8 cellular contexts compared by ENCODE assay signal in genomic region chr17:19447085-19447583, GRCh38.
A peak's percentile ranks its signal among the peaks of the same experiment; 100 is the strongest.
DNase-seq lines count a peak whose midpoint lies in the region; ATAC-seq lines count a peak whose summit lies in the region.

No MANE protein-coding gene starts in this region.

- peaks cover 21 to 55% of the 10 kb centered on the region in 2 donors for H3K27me3 Mint-ChIP-seq in effector memory CD8-positive, alpha-beta T cell
- H3K27me3 Mint-ChIP-seq in memory B cell: peaks cover 6% of the 10 kb centered on the region

- no peak overlapping the region for H3K4me3 Mint-ChIP-seq in effector memory CD8-positive, alpha-beta T cell
- H3K4me3 Mint-ChIP-seq in memory B cell: no peak overlapping the region

- peaks cover 4% of the 10 kb centered on the region in 2 donors for H3K4me1 Mint-ChIP-seq in effector memory CD8-positive, alpha-beta T cell (ENCODE audit: low read depth in 2 of 2)
- H3K4me1 Mint-ChIP-seq in memory B cell: peaks cover 8% of the 10 kb centered on the region

- DNase-seq in AML-193 (lab: John Stamatoyannopoulos, UW) (peak; percentile 63 to 70), HK-2 (ENCODE audit: unreplicated experiment) (peak; percentile 71), NCI-H82 treated with DMSO at 0.1 percent for 48 hours (lab: John Stamatoyannopoulos, UW; ENCODE audit: unreplicated experiment) (peak; percentile 76), memory B cell (ENCODE audit: low spot score in 2 of 2) (peak; percentile 77 to 81), NCI-H187 treated with DMSO at 0.1 percent for 48 hours (lab: John Stamatoyannopoulos, UW) (no peak)
- DNase-seq in activated CD8-positive, alpha-beta memory T cell treated with anti-CD3 and anti-CD28 coated beads for 48 hours (ENCODE audit: low read depth in 2 of 3, low spot score in 2 of 3): peak; percentile 10 to 45 (median 17)
- DNase-seq in effector memory CD8-positive, alpha-beta T cell: peak; percentile 75 to 85 (median 82)
- peak; percentile 67 for DNase-seq in stimulated activated CD8-positive, alpha-beta memory T cell treated with anti-CD3 and anti-CD28 coated beads, Interleukin-12 subunit alpha, Interleukin-12 subunit beta, amount 100 ng/mL, for 1 hour (ENCODE audit: low read depth)

- peak; percentile 61 for ATAC-seq in effector memory CD8-positive, alpha-beta T cell (replicated peaks)
- ATAC-seq in memory B cell (ENCODE audit: low read depth): peak; percentile 66

- H3K27ac Mint-ChIP-seq in effector memory CD8-positive, alpha-beta T cell: peak overlapping the region in 1 of 2 donors; percentile 5
- peak overlapping the region; percentile 63 for H3K27ac Mint-ChIP-seq in memory B cell

- H3K9me3 Mint-ChIP-seq in effector memory CD8-positive, alpha-beta T cell: peaks cover 0 to 1% of the 10 kb centered on the region in 2 donors
- H3K9me3 Mint-ChIP-seq in memory B cell: peaks cover 9% of the 10 kb centered on the region

- peaks cover 6% of the 10 kb centered on the region for H3K36me3 Mint-ChIP-seq in effector memory CD8-positive, alpha-beta T cell (ENCODE audit: insufficient read depth)
- peaks cover 6% of the 10 kb centered on the region for H3K36me3 Mint-ChIP-seq in memory B cell
